ENCODE assay signal across 22 cellular contexts in the genomic region with DNA sequence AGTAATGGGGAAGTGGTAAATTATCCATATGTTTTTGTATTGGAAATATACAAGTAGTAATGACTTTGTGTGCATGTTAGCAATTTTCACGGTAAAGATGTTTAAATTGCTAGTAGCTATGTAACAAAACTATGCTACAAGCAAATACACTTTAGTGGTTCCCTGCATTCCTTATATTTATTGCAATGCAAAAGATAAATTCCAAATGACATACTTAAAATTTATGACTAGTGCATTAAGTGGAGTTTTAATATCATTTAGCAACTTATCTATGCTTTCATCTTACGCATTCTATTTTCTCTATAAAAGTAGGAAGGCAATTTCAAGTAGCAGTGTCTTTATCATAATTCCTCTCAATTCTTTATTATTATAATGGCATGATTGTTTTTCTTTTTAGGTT.
DNase-seq lines count a peak whose midpoint lies in the region; ATAC-seq, FAIRE-seq and TF ChIP-seq lines count a peak whose summit lies in the region.
"Had no signal": no experiment of that assay in that cellular context is flagged by ENCODE, and none has a peak within 500 bp of the region (broad histone marks: within the 10 kb centered on the region; RNA-seq: fewer than 3 reads in every experiment).

No MANE protein-coding gene starts in this region.

- DNase-seq in SK-N-SH, result no peak
- no peak for DNase-seq in mesothelial cell of epicardium (ENCODE audit: low spot score in 2 of 2, unreplicated experiment in 2 of 2)
- no peak for DNase-seq in activated T-cell treated with anti-CD3 and anti-CD28 coated beads, Interleukin-2, amount 50 U/mL, for 24 hours
- no peak for DNase-seq in activated CD4-positive, CD25-positive, alpha-beta regulatory T cell treated with anti-CD3 and anti-CD28 coated beads, Interleukin-2, amount 50 U/mL, for 72 hours
- DNase-seq: AML-193; Caco-2; Calu3; CD4-positive, alpha-beta T cell; CD8-positive, alpha-beta T cell; DMS79 treated with DMSO at 0.1 percent for 48 hours; GF-D8 had no signal

- no peaks in the 10 kb centered on the region for H3K36me3 Mint-ChIP-seq in mesothelial cell of epicardium
- no peaks in the 10 kb centered on the region for H3K36me3 Mint-ChIP-seq in activated T-cell treated with anti-CD3 and anti-CD28 coated beads, Interleukin-2, amount 50 U/mL, for 24 hours (ENCODE audit: low read depth)
- H3K36me3 Mint-ChIP-seq: CD8-positive, alpha-beta T cell had no signal

- H3K9me3 Mint-ChIP-seq in mesothelial cell of epicardium, result peaks cover 31% of the 10 kb centered on the region
- no peaks in the 10 kb centered on the region for H3K9me3 Mint-ChIP-seq in activated T-cell treated with anti-CD3 and anti-CD28 coated beads, Interleukin-2, amount 50 U/mL, for 24 hours
- H3K9me3 Mint-ChIP-seq: CD8-positive, alpha-beta T cell had no signal

- CTCF ChIA-PET in SK-N-SH (lab: Yijun Ruan, JAX), result no interaction called here

- H3K9ac ChIP-seq in SK-N-SH, result no peak overlapping the region
- H3K9ac ChIP-seq: BLaER1 treated with 17β-estradiol and CSF1 and Interleukin-3, amounts not matched to agents 10 nM and 100 nM had no signal

- TF ChIP-seq EP300 in SK-N-SH (IDR thresholded peaks at IDR 0.05; ENCODE audit: borderline replicate concordance in 1 of 2, low read depth in 1 of 2, low read length in 1 of 2), result no peak

- no peaks in the 10 kb centered on the region for H3K9me2 ChIP-seq in SK-N-SH

- H3K27me3 Mint-ChIP-seq in mesothelial cell of epicardium (ENCODE audit: low read depth), result no peaks in the 10 kb centered on the region
- H3K27me3 Mint-ChIP-seq in activated T-cell treated with anti-CD3 and anti-CD28 coated beads, Interleukin-2, amount 50 U/mL, for 24 hours, result no peaks in the 10 kb centered on the region
- H3K27me3 Mint-ChIP-seq: B cell; CD4-positive, alpha-beta T cell had no signal

- no peak overlapping the region for H2AFZ ChIP-seq in SK-N-SH (ENCODE audit: low read depth)

- POLR2A ChIA-PET in SK-N-SH (lab: Yijun Ruan, JAX), result no interaction called here

- peak overlapping the region; percentile 66 for H3K27ac Mint-ChIP-seq in mesothelial cell of epicardium
- no peak overlapping the region for H3K27ac Mint-ChIP-seq in activated T-cell treated with anti-CD3 and anti-CD28 coated beads, Interleukin-2, amount 50 U/mL, for 24 hours
- H3K27ac Mint-ChIP-seq: B cell; CD4-positive, alpha-beta T cell; CD8-positive, alpha-beta T cell had no signal

- no peak overlapping the region for H3K4me3 Mint-ChIP-seq in mesothelial cell of epicardium
- H3K4me3 Mint-ChIP-seq in activated T-cell treated with anti-CD3 and anti-CD28 coated beads, Interleukin-2, amount 50 U/mL, for 24 hours, result no peak overlapping the region
- H3K4me3 Mint-ChIP-seq: B cell; CD4-positive, alpha-beta T cell; CD8-positive, alpha-beta T cell had no signal

- TF ChIP-seq CTCF in SK-N-SH (IDR thresholded peaks at IDR 0.05), result no peak
- TF ChIP-seq CTCF in mesothelial cell of epicardium (IDR thresholded peaks at IDR 0.05; ENCODE audit: unreplicated experiment), result no peak

- H4K20me1 ChIP-seq in SK-N-SH (ENCODE audit: insufficient read depth), result no peaks in the 10 kb centered on the region
- H4K20me1 ChIP-seq: BLaER1 treated with 17β-estradiol and CSF1 and Interleukin-3, amounts not matched to agents 10 nM and 100 nM had no signal

- H3K4me1 Mint-ChIP-seq in mesothelial cell of epicardium, result peaks cover 18% of the 10 kb centered on the region
- no peaks in the 10 kb centered on the region for H3K4me1 Mint-ChIP-seq in activated T-cell treated with anti-CD3 and anti-CD28 coated beads, Interleukin-2, amount 50 U/mL, for 24 hours (ENCODE audit: low read depth)
- H3K4me1 Mint-ChIP-seq: B cell had no signal

- no peak overlapping the region for H3K4me3 ChIP-seq in SK-N-SH (ENCODE audit: low read depth in 2 of 2, low read length in 1 of 2)
- H3K4me3 ChIP-seq: A549; BLaER1 treated with 17β-estradiol and CSF1 and Interleukin-3, amounts not matched to agents 10 nM and 100 nM had no signal

- no peaks in the 10 kb centered on the region for H3K27me3 ChIP-seq in SK-N-SH (ENCODE audit: insufficient read depth)
- H3K27me3 ChIP-seq: BLaER1 treated with 17β-estradiol and CSF1 and Interleukin-3, amounts not matched to agents 10 nM and 100 nM had no signal

- H3K4me1 ChIP-seq in SK-N-SH (ENCODE audit: control insufficient read depth in 1 of 2, insufficient read depth in 2 of 2, low read depth in 1 of 2, low read length in 1 of 2), result no peaks in the 10 kb centered on the region; a peak in 1 of 4 replicates
- H3K4me1 ChIP-seq: A549; BLaER1 treated with 17β-estradiol and CSF1 and Interleukin-3, amounts not matched to agents 10 nM and 100 nM; Caco-2 had no signal

- FAIRE-seq in colon (lab: Jason Lieb, UNC), result peak; percentile 18
- FAIRE-seq: A549, D721Med, G401.6, GM12891, GM19239 had no signal

- no peaks in the 10 kb centered on the region for H3K79me2 ChIP-seq in SK-N-SH (ENCODE audit: insufficient read depth)

- H3K27ac ChIP-seq in SK-N-SH (ENCODE audit: low read depth in 2 of 2, low read length in 1 of 2), result no peak overlapping the region
- H3K27ac ChIP-seq: 22Rv1; A549; BLaER1 treated with 17β-estradiol and CSF1 and Interleukin-3, amounts not matched to agents 10 nM and 100 nM; C4-2B had no signal

- no peaks in the 10 kb centered on the region for H3K9me3 ChIP-seq in SK-N-SH
- H3K9me3 ChIP-seq: A549, Caco-2 had no signal

- TF ChIP-seq RAD21 in SK-N-SH (IDR thresholded peaks at IDR 0.05; ENCODE audit: low read length), result no peak

- ATAC-seq in SK-N-SH treated with all-trans-retinoic acid at 6 μM for 48 hours, result no peak
- ATAC-seq: A549; CD8-positive, alpha-beta T cell had no signal

- H3K4me2 ChIP-seq in SK-N-SH, result no peak overlapping the region
- H3K4me2 ChIP-seq: A549; BLaER1 treated with 17β-estradiol and CSF1 and Interleukin-3, amounts not matched to agents 10 nM and 100 nM had no signal

- 34% methylated on average over 2 of the region's 2 CpGs for WGBS in SK-N-SH (ENCODE audit: low lambda C conversion rate)

- H3F3A ChIP-seq in SK-N-SH (replicated peaks; ENCODE audit: insufficient read depth), result no peaks in the 10 kb centered on the region

- no peaks in the 10 kb centered on the region for H3K36me3 ChIP-seq in SK-N-SH (replicated peaks in 1 of 2; ENCODE audit: control insufficient read depth in 1 of 2, insufficient read depth in 2 of 2, low read length in 1 of 2)
- H3K36me3 ChIP-seq: BLaER1 treated with 17β-estradiol and CSF1 and Interleukin-3, amounts not matched to agents 10 nM and 100 nM had no signal

TF ChIP-seq in SK-N-SH treated with all-trans-retinoic acid at 6 μM for 48 hours, 23 proteins besides CTCF, POLR2A, EP300 and RAD21 (continues in another document):
- no peak for TF ChIP-seq ZFP30 (CRISPR knock-in tag; IDR thresholded peaks at IDR 0.05)
- 0 out of 2 replicates have a peak, but pooled peaks have one; percentile 5 for TF ChIP-seq ZC3H10 (CRISPR knock-in tag; IDR thresholded peaks at IDR 0.05)
- no peak for TF ChIP-seq RARB (CRISPR knock-in tag; IDR thresholded peaks at IDR 0.05)
- no peak for TF ChIP-seq TCF4 (CRISPR knock-in tag; IDR thresholded peaks at IDR 0.05; ENCODE audit: borderline replicate concordance)
- no peak for TF ChIP-seq TOX (CRISPR knock-in tag; IDR thresholded peaks at IDR 0.05; ENCODE audit: borderline replicate concordance)
- TF ChIP-seq CSDC2 (CRISPR knock-in tag; IDR thresholded peaks at IDR 0.05), result no peak
- no peak for TF ChIP-seq ARNTL (CRISPR knock-in tag; IDR thresholded peaks at IDR 0.05; ENCODE audit: borderline replicate concordance, low read depth)
- peak; percentile 72; the same call in 1 of the 2 replicates for TF ChIP-seq GLIS3 (CRISPR knock-in tag; IDR thresholded peaks at IDR 0.05)
- TF ChIP-seq, protein P1, sequence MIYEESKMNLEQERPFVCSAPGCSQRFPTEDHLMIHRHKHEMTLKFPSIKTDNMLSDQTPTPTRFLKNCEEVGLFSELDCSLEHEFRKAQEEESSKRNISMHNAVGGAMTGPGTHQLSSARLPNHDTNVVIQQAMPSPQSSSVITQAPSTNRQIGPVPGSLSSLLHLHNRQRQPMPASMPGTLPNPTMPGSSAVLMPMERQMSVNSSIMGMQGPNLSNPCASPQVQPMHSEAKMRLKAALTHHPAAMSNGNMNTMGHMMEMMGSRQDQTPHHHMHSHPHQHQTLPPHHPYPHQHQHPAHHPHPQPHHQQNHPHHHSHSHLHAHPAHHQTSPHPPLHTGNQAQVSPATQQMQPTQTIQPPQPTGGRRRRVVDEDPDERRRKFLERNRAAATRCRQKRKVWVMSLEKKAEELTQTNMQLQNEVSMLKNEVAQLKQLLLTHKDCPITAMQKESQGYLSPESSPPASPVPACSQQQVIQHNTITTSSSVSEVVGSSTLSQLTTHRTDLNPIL (CRISPR knock-in tag; IDR thresholded peaks at IDR 0.05; ENCODE audit: low read depth), result no peak
- TF ChIP-seq SNAI2 (CRISPR knock-in tag; IDR thresholded peaks at IDR 0.05), result no peak
- TF ChIP-seq OSR1 (CRISPR knock-in tag; IDR thresholded peaks at IDR 0.05), result no peak

TF ChIP-seq in SK-N-SH, 30 proteins besides CTCF, POLR2A, EP300 and RAD21:
- TF ChIP-seq ZBTB33 (IDR thresholded peaks at IDR 0.05; ENCODE audit: borderline replicate concordance, low read depth), result no peak
- TF ChIP-seq TCF12 (IDR thresholded peaks at IDR 0.05), result no peak
- no peak for TF ChIP-seq RFX5 (IDR thresholded peaks at IDR 0.05; ENCODE audit: low read length)
- TF ChIP-seq NRF1 (IDR thresholded peaks at IDR 0.05; ENCODE audit: low read depth, low read length), result no peak
- no peak for TF ChIP-seq SMC3 (IDR thresholded peaks at IDR 0.05; ENCODE audit: low read depth, low read length)
- no peak for TF ChIP-seq EZH2phosphoT487 (IDR thresholded peaks at IDR 0.05; ENCODE audit: borderline replicate concordance, low read depth)
TF ChIP-seq in SK-N-SH: peak in this region for 0.
